Comparison of ENCODE assay signal across 9 cellular contexts in genomic region chr2:37585982-37586621, GRCh38.
DNase-seq lines count a peak whose midpoint lies in the region; ATAC-seq and TF ChIP-seq lines count a peak whose summit lies in the region.
"Had no signal": no experiment of that assay in that cellular context is flagged by ENCODE, and none has a peak within 500 bp of the region (broad histone marks: within the 10 kb centered on the region; RNA-seq: fewer than 3 reads in every experiment).

No MANE protein-coding gene starts in this region.

- no peaks in the 10 kb centered on the region for H3K79me2 ChIP-seq in GM23338 (replicated peaks; ENCODE audit: insufficient read depth)

- peak overlapping the region; percentile 68 for H3K9ac ChIP-seq in adipocyte (ENCODE audit: low read length)

- H3K27me3 ChIP-seq in A673 (replicated peaks; ENCODE audit: insufficient read depth, low read depth, low read length, poor library complexity), result no peaks in the 10 kb centered on the region
- H3K27me3 ChIP-seq in GM23338 (ENCODE audit: insufficient read depth), result no peaks in the 10 kb centered on the region
- no peaks in the 10 kb centered on the region for H3K27me3 ChIP-seq in adipocyte (replicated peaks; ENCODE audit: control insufficient read depth, insufficient read depth, low read length)
- no peaks in the 10 kb centered on the region for H3K27me3 ChIP-seq in kidney epithelial cell (ENCODE audit: control insufficient read depth, insufficient read depth, low read length)
- H3K27me3 ChIP-seq: cardiac muscle cell had no signal

- H3K4me3 Mint-ChIP-seq in GM23338, result no peak overlapping the region

- no peaks in the 10 kb centered on the region for H3K9me3 ChIP-seq in A673 (ENCODE audit: low read depth, low read length, poor library complexity, severe bottlenecking)
- H3K9me3 ChIP-seq in adipocyte (ENCODE audit: control insufficient read depth, low read length), result no peaks in the 10 kb centered on the region

- POLR2A ChIA-PET in A673 (lab: Charles Lee; ENCODE audit: low non-redundant PET), result no interaction called here

- H3K4me1 Mint-ChIP-seq in GM23338, result peaks cover 56% of the 10 kb centered on the region

- no peaks in the 10 kb centered on the region for H3F3A ChIP-seq in GM23338 (replicated peaks; ENCODE audit: low read depth)

- no peaks in the 10 kb centered on the region for H3K9me2 ChIP-seq in GM23338 (ENCODE audit: insufficient read depth)

- no peak for ATAC-seq in GM23338

- intact Hi-C loops in A673 (cut with micrococcal nuclease; ENCODE audit: unreplicated experiment), result no loop called here

- CTCF ChIA-PET in A673 (lab: Charles Lee), result no interaction called here

- peaks cover 1% of the 10 kb centered on the region for H3K27me3 Mint-ChIP-seq in GM23338 (ENCODE audit: insufficient read depth, low read depth, poor library complexity)

- no peaks in the 10 kb centered on the region for H3K36me3 ChIP-seq in A673 (ENCODE audit: insufficient read depth, low read length, poor library complexity, severe bottlenecking)
- H3K36me3 ChIP-seq in GM23338 (ENCODE audit: insufficient read depth), result no peaks in the 10 kb centered on the region
- no peaks in the 10 kb centered on the region for H3K36me3 ChIP-seq in adipocyte (ENCODE audit: control insufficient read depth, insufficient read depth, low read length, severe bottlenecking)
- H3K36me3 ChIP-seq in kidney epithelial cell (ENCODE audit: control insufficient read depth, insufficient read depth, low read length), result no peaks in the 10 kb centered on the region
- H3K36me3 ChIP-seq: cardiac muscle cell had no signal

- DNase-seq in A673 (ENCODE audit: low spot score) (peak; percentile 74), GM23338 (ENCODE audit: low spot score) (no peak), SW480 (ENCODE audit: low spot score) (peak; percentile 64), adipocyte (ENCODE audit: low read depth) (peak; percentile 82), kidney epithelial cell (ENCODE audit: low read depth) (peak; percentile 67), D341Med (ENCODE audit: low spot score) (no peak), HuH-7 (ENCODE audit: low spot score) (no peak)
- peak; percentile 59 for DNase-seq in stimulated activated CD8-positive, alpha-beta memory T cell treated with anti-CD3 and anti-CD28 coated beads, Interleukin-12 subunit alpha, Interleukin-12 subunit beta, amount 100 ng/mL, for 1 hour (ENCODE audit: low read depth)

- no peak overlapping the region for H3K27ac Mint-ChIP-seq in GM23338

- TF ChIP-seq CTCF in A673 (conservative IDR thresholded peaks at IDR 0.05; ENCODE audit: low read depth, low read length), result no peak
- no peak for TF ChIP-seq CTCF in GM23338 (conservative IDR thresholded peaks at IDR 0.05; ENCODE audit: low read depth in 2 of 2)
- no peak for TF ChIP-seq CTCF in kidney epithelial cell (IDR thresholded peaks at IDR 0.05; ENCODE audit: insufficient read depth, low read length, poor library complexity, severe bottlenecking)

- H3K27ac ChIP-seq in A673 (ENCODE audit: low read depth, low read length, poor library complexity, severe bottlenecking) (peak overlapping the region; percentile 38), GM23338 (ENCODE audit: low read depth) (no peak overlapping the region)
- H3K27ac ChIP-seq: cardiac muscle cell had no signal

- H4K20me1 ChIP-seq in GM23338 (replicated peaks; ENCODE audit: insufficient read depth), result no peaks in the 10 kb centered on the region

- H3K4me3 ChIP-seq in A673 (ENCODE audit: low read depth, low read length, poor library complexity, severe bottlenecking), result no peak overlapping the region
- no peak overlapping the region for H3K4me3 ChIP-seq in GM23338
- H3K4me3 ChIP-seq in adipocyte (ENCODE audit: low read length), result no peak overlapping the region
- H3K4me3 ChIP-seq in kidney epithelial cell (ENCODE audit: low read depth, low read length), result no peak overlapping the region
- H3K4me3 ChIP-seq: cardiac muscle cell had no signal

- 0 out of 2 replicates have a peak overlapping the region, but pooled peaks have one; percentile 12 for H2AFZ ChIP-seq in GM23338

- H3K4me1 ChIP-seq in A673 (ENCODE audit: insufficient read depth, low read length, poor library complexity, severe bottlenecking), result peaks cover 55% of the 10 kb centered on the region
- H3K4me1 ChIP-seq in GM23338 (ENCODE audit: insufficient read depth), result peaks cover 44% of the 10 kb centered on the region
- peaks cover 84% of the 10 kb centered on the region for H3K4me1 ChIP-seq in adipocyte (ENCODE audit: control insufficient read depth, insufficient read depth, low read length)

- H3K9me3 Mint-ChIP-seq in GM23338, result no peaks in the 10 kb centered on the region

- H3K36me3 Mint-ChIP-seq in GM23338 (ENCODE audit: low read depth), result no peaks in the 10 kb centered on the region

- no TSS peak for BruUV-seq in A673 (replicated peaks; lab: Mats Ljungman, UMichigan)

- H3K4me2 ChIP-seq in GM23338, result no peak overlapping the region

TF ChIP-seq in GM23338, 12 proteins besides CTCF, POLR2A, EP300 and RAD21:
- no peak for TF ChIP-seq ZNF114 (CRISPR knock-in tag; IDR thresholded peaks at IDR 0.05)
- no peak for TF ChIP-seq POLR2AphosphoS5 (IDR thresholded peaks at IDR 0.05; ENCODE audit: low read depth)
- no peak for TF ChIP-seq ZNF331 (CRISPR knock-in tag; IDR thresholded peaks at IDR 0.05; ENCODE audit: low read depth)
- no peak for TF ChIP-seq EZH2phosphoT487 (IDR thresholded peaks at IDR 0.05; ENCODE audit: unreplicated experiment)
- no peak for TF ChIP-seq JUNB (IDR thresholded peaks at IDR 0.05; ENCODE audit: unreplicated experiment)
- no peak for TF ChIP-seq REST (IDR thresholded peaks at IDR 0.05; ENCODE audit: unreplicated experiment)
- no peak for TF ChIP-seq NANOG (IDR thresholded peaks at IDR 0.05; ENCODE audit: borderline replicate concordance)
- TF ChIP-seq STAT1 (IDR thresholded peaks at IDR 0.05; ENCODE audit: unreplicated experiment), result no peak
- TF ChIP-seq, protein P1, sequence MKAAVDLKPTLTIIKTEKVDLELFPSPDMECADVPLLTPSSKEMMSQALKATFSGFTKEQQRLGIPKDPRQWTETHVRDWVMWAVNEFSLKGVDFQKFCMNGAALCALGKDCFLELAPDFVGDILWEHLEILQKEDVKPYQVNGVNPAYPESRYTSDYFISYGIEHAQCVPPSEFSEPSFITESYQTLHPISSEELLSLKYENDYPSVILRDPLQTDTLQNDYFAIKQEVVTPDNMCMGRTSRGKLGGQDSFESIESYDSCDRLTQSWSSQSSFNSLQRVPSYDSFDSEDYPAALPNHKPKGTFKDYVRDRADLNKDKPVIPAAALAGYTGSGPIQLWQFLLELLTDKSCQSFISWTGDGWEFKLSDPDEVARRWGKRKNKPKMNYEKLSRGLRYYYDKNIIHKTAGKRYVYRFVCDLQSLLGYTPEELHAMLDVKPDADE (IDR thresholded peaks at IDR 0.05), result no peak

Comparison
In these comparisons a context has a peak if more than half of its experiments do, and no peak if none do; other contexts are left out.
1. DNase-seq: peak in A673 (single experiment), SW480 (single experiment), adipocyte (single experiment), kidney epithelial cell (single experiment) and stimulated activated CD8-positive, alpha-beta memory T cell treated with anti-CD3 and anti-CD28 coated beads, Interleukin-12 subunit alpha, Interleukin-12 subunit beta, amount 100 ng/mL, for 1 hour (single experiment); none in GM23338 (single experiment), D341Med (single experiment) and HuH-7 (single experiment).